1 cellular context compared by ENCODE assay signal in the genomic region with DNA sequence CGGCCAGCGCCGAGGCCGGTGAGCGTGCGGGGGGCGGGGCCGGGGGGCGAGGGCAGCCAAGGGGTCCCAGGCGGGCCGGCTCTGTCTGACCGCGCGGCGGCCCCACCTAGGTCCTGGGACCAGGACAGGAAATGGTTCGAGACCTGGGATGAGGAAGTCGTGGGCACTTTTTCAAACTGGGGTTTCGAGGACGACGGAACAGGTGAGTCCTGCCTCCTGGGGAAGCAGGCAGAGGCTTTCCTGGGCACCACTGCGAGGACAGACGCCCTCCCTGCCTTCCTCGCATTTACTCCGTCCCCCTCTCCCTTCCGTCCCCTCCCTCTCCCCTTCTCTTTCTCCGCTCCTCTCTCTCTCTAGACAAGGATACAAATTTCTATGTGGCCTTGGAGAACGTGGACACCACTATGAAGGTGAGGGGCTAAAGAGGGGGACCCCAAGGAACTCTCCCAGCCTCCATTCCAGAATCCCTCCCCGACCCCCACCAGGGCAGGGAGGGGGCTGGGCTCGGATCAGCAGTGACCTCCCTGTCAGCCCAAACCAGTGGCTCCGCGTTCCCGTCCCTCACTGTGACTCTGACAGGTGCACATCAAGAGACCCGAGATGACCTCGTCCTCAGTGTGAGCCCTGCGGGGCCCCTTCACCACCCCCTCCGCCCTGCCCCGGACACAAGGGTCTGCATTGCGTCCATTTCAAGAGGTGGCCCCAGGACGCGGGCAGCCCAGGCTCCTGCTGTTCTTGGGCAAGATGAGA.
TF ChIP-seq lines count a peak whose summit lies in the region.

No MANE protein-coding gene starts in this region.

TF ChIP-seq in WTC11, 78 proteins besides CTCF, POLR2A, EP300 and RAD21 (continued from another document):
- TF ChIP-seq, protein P1, sequence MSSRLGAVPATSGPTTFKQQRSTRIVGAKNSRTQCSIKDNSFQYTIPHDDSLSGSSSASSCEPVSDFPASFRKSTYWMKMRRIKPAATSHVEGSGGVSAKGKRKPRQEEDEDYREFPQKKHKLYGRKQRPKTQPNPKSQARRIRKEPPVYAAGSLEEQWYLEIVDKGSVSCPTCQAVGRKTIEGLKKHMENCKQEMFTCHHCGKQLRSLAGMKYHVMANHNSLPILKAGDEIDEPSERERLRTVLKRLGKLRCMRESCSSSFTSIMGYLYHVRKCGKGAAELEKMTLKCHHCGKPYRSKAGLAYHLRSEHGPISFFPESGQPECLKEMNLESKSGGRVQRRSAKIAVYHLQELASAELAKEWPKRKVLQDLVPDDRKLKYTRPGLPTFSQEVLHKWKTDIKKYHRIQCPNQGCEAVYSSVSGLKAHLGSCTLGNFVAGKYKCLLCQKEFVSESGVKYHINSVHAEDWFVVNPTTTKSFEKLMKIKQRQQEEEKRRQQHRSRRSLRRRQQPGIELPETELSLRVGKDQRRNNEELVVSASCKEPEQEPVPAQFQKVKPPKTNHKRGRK (CRISPR knock-in tag; IDR thresholded peaks at IDR 0.05; ENCODE audit: borderline replicate concordance) = no peak
- no peak for TF ChIP-seq ZNF396 (CRISPR knock-in tag; IDR thresholded peaks at IDR 0.05; ENCODE audit: borderline replicate concordance)
- TF ChIP-seq, protein P2, sequence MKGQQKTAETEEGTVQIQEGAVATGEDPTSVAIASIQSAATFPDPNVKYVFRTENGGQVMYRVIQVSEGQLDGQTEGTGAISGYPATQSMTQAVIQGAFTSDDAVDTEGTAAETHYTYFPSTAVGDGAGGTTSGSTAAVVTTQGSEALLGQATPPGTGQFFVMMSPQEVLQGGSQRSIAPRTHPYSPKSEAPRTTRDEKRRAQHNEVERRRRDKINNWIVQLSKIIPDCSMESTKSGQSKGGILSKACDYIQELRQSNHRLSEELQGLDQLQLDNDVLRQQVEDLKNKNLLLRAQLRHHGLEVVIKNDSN (CRISPR knock-in tag; IDR thresholded peaks at IDR 0.05) = no peak
- TF ChIP-seq, protein P3, sequence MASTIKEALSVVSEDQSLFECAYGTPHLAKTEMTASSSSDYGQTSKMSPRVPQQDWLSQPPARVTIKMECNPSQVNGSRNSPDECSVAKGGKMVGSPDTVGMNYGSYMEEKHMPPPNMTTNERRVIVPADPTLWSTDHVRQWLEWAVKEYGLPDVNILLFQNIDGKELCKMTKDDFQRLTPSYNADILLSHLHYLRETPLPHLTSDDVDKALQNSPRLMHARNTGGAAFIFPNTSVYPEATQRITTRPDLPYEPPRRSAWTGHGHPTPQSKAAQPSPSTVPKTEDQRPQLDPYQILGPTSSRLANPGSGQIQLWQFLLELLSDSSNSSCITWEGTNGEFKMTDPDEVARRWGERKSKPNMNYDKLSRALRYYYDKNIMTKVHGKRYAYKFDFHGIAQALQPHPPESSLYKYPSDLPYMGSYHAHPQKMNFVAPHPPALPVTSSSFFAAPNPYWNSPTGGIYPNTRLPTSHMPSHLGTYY (CRISPR knock-in tag; IDR thresholded peaks at IDR 0.05) = no peak
- no peak for TF ChIP-seq ATF1 (CRISPR knock-in tag; IDR thresholded peaks at IDR 0.05)
- TF ChIP-seq GABPB1 (CRISPR knock-in tag; IDR thresholded peaks at IDR 0.05) = no peak
- no peak for TF ChIP-seq NR3C1 (CRISPR knock-in tag; conservative IDR thresholded peaks at IDR 0.05; ENCODE audit: low read depth)
TF ChIP-seq in WTC11: peak in this region for 4.
